ENCODE assay signal across 15 cellular contexts in the genomic region with DNA sequence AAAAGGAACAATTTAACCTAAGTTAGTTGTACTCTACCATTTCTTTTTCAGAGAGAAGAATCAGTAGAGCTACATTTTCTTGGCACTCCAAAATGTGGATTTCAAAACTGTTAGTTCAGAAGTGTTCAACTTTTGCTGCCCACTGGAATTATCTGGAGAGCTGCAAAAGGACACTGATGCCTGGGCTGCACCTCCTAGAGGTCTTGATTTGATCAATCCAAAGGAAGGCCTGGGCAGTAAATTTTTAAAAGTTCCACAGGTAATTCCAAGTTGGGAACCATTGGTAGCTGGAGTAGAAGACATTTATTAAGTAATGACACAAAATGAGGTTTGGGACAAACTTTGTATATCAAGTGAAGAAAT.
"Had no signal": no experiment of that assay in that cellular context is flagged by ENCODE, and none has a peak within 500 bp of the region (broad histone marks: within the 10 kb centered on the region; RNA-seq: fewer than 3 reads in every experiment).

No MANE protein-coding gene starts in this region.

- DNase-seq: cortex of kidney; dorsolateral prefrontal cortex; effector CD8-positive, alpha-beta T cell; kidney; left cardiac atrium; mucosa of descending colon; naive thymus-derived CD8-positive, alpha-beta T cell; stimulated activated CD4-positive, alpha-beta T cell treated with anti-CD3 and anti-CD28 coated beads, Interleukin-2, amount 100 ng/mL, for 48 hours; stimulated activated naive CD8-positive, alpha-beta T cell treated with anti-CD3 and anti-CD28 coated beads, Interleukin-15, Interleukin-2, amounts not matched to agents 100 U/mL and 50 U/mL, for 24 hours; thyroid gland; upper lobe of left lung; uterus had no signal

- H3K36me3 Mint-ChIP-seq: naive thymus-derived CD8-positive, alpha-beta T cell had no signal

- H3K36me3 ChIP-seq: neutrophil, suprapubic skin, thyroid gland, upper lobe of left lung, uterus had no signal

- H3K4me3 Mint-ChIP-seq: naive thymus-derived CD8-positive, alpha-beta T cell had no signal

- H3K27ac ChIP-seq: dorsolateral prefrontal cortex, neutrophil, suprapubic skin, thyroid gland, upper lobe of left lung, uterus had no signal

- H3K4me1 ChIP-seq: thyroid gland, upper lobe of left lung, uterus had no signal

- ATAC-seq: esophagus mucosa; mucosa of descending colon; naive thymus-derived CD8-positive, alpha-beta T cell; stimulated activated naive CD8-positive, alpha-beta T cell treated with anti-CD3 and anti-CD28 coated beads, Interleukin-15, Interleukin-2, amounts not matched to agents 100 U/mL and 50 U/mL, for 24 hours had no signal

- H3K9me3 ChIP-seq: mucosa of descending colon, neutrophil, suprapubic skin, thyroid gland, upper lobe of left lung, uterus had no signal

- H3K27me3 Mint-ChIP-seq: naive thymus-derived CD8-positive, alpha-beta T cell had no signal

- H3K4me3 ChIP-seq: dorsolateral prefrontal cortex, mucosa of descending colon, suprapubic skin, thyroid gland, upper lobe of left lung, uterus had no signal

- H3K27me3 ChIP-seq: dorsolateral prefrontal cortex, neutrophil, suprapubic skin, thyroid gland, upper lobe of left lung, uterus had no signal
